ENCODE assay signal across 1 cellular context in the genomic region with DNA sequence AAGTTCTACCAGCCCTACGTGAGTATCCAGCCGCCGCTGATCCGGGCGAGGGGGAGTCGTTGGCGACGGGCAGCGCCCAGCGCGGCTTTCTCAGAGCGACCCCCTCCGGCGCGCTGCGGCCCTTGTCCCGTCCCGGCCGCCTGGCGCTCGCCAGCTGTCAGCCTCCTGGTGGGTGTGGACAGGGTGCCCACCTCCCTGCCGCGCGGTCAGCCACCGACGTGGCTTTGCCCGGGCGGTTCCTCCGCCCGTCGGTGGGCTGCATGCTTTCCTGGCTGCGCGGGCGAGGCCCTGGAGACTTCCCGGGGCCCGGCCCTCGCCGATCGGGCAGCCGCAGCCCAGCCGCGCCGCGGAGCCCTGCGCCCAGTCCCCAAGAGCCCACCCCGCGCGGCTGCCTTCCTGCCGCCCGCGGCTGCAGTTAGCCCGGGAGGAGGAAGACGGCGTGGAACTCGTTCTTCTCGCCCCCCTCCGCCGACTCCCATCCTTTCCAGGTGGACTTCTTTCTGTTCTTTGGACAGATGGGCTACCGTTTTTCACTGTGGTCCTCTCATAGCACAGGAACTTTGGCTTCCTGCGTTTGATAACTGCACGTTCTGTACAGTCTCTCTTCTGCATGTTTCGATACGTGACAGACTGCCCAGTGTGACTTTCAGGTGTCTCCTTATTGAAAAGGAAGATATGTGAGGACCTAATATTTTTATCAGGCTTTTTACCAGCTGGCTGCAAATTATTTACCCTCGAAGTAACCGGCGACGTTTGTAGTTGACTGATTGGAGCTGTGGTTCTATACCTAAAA.
TF ChIP-seq lines count a peak whose summit lies in the region.

No MANE protein-coding gene starts in this region.

TF ChIP-seq in HepG2, 621 proteins besides CTCF, POLR2A, EP300 and RAD21 (continued from another document and continues in another):
- TF ChIP-seq, protein P1, sequence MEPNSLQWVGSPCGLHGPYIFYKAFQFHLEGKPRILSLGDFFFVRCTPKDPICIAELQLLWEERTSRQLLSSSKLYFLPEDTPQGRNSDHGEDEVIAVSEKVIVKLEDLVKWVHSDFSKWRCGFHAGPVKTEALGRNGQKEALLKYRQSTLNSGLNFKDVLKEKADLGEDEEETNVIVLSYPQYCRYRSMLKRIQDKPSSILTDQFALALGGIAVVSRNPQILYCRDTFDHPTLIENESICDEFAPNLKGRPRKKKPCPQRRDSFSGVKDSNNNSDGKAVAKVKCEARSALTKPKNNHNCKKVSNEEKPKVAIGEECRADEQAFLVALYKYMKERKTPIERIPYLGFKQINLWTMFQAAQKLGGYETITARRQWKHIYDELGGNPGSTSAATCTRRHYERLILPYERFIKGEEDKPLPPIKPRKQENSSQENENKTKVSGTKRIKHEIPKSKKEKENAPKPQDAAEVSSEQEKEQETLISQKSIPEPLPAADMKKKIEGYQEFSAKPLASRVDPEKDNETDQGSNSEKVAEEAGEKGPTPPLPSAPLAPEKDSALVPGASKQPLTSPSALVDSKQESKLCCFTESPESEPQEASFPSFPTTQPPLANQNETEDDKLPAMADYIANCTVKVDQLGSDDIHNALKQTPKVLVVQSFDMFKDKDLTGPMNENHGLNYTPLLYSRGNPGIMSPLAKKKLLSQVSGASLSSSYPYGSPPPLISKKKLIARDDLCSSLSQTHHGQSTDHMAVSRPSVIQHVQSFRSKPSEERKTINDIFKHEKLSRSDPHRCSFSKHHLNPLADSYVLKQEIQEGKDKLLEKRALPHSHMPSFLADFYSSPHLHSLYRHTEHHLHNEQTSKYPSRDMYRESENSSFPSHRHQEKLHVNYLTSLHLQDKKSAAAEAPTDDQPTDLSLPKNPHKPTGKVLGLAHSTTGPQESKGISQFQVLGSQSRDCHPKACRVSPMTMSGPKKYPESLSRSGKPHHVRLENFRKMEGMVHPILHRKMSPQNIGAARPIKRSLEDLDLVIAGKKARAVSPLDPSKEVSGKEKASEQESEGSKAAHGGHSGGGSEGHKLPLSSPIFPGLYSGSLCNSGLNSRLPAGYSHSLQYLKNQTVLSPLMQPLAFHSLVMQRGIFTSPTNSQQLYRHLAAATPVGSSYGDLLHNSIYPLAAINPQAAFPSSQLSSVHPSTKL (CRISPR knock-in tag; IDR thresholded peaks at IDR 0.05), result 0 out of 2 replicates have a peak, but pooled peaks have one; percentile 13
- no peak for TF ChIP-seq HBP1 (CRISPR knock-in tag; IDR thresholded peaks at IDR 0.05; ENCODE audit: low read depth)
- TF ChIP-seq HDAC2 (CRISPR knock-in tag; IDR thresholded peaks at IDR 0.05), result no peak
- TF ChIP-seq RFX5 (IDR thresholded peaks at IDR 0.05; ENCODE audit: low read depth, low read length), result no peak
- TF ChIP-seq ZNF354B (CRISPR knock-in tag; IDR thresholded peaks at IDR 0.05), result no peak
- no peak for TF ChIP-seq ZNF709 (CRISPR knock-in tag; IDR thresholded peaks at IDR 0.05)
- no peak for TF ChIP-seq ZFP36L2 (CRISPR knock-in tag; IDR thresholded peaks at IDR 0.05)
- TF ChIP-seq GABPB1 (CRISPR knock-in tag; IDR thresholded peaks at IDR 0.05), result no peak
- TF ChIP-seq HIVEP1 (CRISPR knock-in tag; IDR thresholded peaks at IDR 0.05), result no peak
- TF ChIP-seq ZNF33B (CRISPR knock-in tag; IDR thresholded peaks at IDR 0.05), result no peak
- no peak for TF ChIP-seq ZNF44 (CRISPR knock-in tag; IDR thresholded peaks at IDR 0.05)
- TF ChIP-seq TOE1 (CRISPR knock-in tag; IDR thresholded peaks at IDR 0.05), result no peak
- TF ChIP-seq ZKSCAN5 (CRISPR knock-in tag; IDR thresholded peaks at IDR 0.05), result no peak
- TF ChIP-seq ZNF710 (CRISPR knock-in tag; IDR thresholded peaks at IDR 0.05; ENCODE audit: borderline replicate concordance), result no peak
- TF ChIP-seq ZNF790 (CRISPR knock-in tag; IDR thresholded peaks at IDR 0.05; ENCODE audit: borderline replicate concordance), result 0 out of 2 replicates have a peak, but pooled peaks have one; percentile 13
- TF ChIP-seq ZMAT3 (CRISPR knock-in tag; conservative IDR thresholded peaks at IDR 0.05), result no peak; the same call in none of the 2 replicates
- TF ChIP-seq, protein P2, sequence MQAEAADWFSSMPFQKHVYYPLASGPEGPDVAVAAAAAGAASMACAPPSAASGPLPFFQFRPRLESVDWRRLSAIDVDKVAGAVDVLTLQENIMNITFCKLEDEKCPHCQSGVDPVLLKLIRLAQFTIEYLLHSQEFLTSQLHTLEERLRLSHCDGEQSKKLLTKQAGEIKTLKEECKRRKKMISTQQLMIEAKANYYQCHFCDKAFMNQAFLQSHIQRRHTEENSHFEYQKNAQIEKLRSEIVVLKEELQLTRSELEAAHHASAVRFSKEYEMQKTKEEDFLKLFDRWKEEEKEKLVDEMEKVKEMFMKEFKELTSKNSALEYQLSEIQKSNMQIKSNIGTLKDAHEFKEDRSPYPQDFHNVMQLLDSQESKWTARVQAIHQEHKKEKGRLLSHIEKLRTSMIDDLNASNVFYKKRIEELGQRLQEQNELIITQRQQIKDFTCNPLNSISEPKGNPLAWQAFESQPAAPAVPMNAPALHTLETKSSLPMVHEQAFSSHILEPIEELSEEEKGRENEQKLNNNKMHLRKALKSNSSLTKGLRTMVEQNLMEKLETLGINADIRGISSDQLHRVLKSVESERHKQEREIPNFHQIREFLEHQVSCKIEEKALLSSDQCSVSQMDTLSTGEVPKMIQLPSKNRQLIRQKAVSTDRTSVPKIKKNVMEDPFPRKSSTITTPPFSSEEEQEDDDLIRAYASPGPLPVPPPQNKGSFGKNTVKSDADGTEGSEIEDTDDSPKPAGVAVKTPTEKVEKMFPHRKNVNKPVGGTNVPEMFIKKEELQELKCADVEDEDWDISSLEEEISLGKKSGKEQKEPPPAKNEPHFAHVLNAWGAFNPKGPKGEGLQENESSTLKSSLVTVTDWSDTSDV (CRISPR knock-in tag; IDR thresholded peaks at IDR 0.05), result 0 out of 2 replicates have a peak, but pooled peaks have one; percentile 63
- no peak for TF ChIP-seq ZHX1 (CRISPR knock-in tag; IDR thresholded peaks at IDR 0.05; ENCODE audit: low read depth)
- TF ChIP-seq MTA1 (CRISPR knock-in tag; IDR thresholded peaks at IDR 0.05; ENCODE audit: borderline replicate concordance), result 0 out of 2 replicates have a peak, but pooled peaks have one; percentile 56
- TF ChIP-seq SMC3 (IDR thresholded peaks at IDR 0.05; ENCODE audit: low read length), result no peak
- TF ChIP-seq SYNCRIP (IDR thresholded peaks at IDR 0.05; ENCODE audit: insufficient read depth, low read depth, low read length), result no peak
- TF ChIP-seq, protein P3, sequence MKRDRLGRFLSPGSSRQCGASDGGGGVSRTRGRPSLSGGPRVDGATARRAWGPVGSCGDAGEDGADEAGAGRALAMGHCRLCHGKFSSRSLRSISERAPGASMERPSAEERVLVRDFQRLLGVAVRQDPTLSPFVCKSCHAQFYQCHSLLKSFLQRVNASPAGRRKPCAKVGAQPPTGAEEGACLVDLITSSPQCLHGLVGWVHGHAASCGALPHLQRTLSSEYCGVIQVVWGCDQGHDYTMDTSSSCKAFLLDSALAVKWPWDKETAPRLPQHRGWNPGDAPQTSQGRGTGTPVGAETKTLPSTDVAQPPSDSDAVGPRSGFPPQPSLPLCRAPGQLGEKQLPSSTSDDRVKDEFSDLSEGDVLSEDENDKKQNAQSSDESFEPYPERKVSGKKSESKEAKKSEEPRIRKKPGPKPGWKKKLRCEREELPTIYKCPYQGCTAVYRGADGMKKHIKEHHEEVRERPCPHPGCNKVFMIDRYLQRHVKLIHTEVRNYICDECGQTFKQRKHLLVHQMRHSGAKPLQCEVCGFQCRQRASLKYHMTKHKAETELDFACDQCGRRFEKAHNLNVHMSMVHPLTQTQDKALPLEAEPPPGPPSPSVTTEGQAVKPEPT (CRISPR knock-in tag; IDR thresholded peaks at IDR 0.05; ENCODE audit: low read depth), result no peak
- no peak for TF ChIP-seq CREB1 (IDR thresholded peaks at IDR 0.05)
- no peak for TF ChIP-seq CREB1 (CRISPR knock-in tag; IDR thresholded peaks at IDR 0.05)
- TF ChIP-seq MED13 (CRISPR knock-in tag; IDR thresholded peaks at IDR 0.05), result peak; percentile 67; the same call in 1 of the 2 replicates
- TF ChIP-seq, protein P4, sequence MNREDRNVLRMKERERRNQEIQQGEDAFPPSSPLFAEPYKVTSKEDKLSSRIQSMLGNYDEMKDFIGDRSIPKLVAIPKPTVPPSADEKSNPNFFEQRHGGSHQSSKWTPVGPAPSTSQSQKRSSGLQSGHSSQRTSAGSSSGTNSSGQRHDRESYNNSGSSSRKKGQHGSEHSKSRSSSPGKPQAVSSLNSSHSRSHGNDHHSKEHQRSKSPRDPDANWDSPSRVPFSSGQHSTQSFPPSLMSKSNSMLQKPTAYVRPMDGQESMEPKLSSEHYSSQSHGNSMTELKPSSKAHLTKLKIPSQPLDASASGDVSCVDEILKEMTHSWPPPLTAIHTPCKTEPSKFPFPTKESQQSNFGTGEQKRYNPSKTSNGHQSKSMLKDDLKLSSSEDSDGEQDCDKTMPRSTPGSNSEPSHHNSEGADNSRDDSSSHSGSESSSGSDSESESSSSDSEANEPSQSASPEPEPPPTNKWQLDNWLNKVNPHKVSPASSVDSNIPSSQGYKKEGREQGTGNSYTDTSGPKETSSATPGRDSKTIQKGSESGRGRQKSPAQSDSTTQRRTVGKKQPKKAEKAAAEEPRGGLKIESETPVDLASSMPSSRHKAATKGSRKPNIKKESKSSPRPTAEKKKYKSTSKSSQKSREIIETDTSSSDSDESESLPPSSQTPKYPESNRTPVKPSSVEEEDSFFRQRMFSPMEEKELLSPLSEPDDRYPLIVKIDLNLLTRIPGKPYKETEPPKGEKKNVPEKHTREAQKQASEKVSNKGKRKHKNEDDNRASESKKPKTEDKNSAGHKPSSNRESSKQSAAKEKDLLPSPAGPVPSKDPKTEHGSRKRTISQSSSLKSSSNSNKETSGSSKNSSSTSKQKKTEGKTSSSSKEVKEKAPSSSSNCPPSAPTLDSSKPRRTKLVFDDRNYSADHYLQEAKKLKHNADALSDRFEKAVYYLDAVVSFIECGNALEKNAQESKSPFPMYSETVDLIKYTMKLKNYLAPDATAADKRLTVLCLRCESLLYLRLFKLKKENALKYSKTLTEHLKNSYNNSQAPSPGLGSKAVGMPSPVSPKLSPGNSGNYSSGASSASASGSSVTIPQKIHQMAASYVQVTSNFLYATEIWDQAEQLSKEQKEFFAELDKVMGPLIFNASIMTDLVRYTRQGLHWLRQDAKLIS (CRISPR knock-in tag; IDR thresholded peaks at IDR 0.05), result no peak
- no peak for TF ChIP-seq MTA3 (CRISPR knock-in tag; IDR thresholded peaks at IDR 0.05)
- TF ChIP-seq ZNF292 (CRISPR knock-in tag; IDR thresholded peaks at IDR 0.05; ENCODE audit: borderline replicate concordance, low read depth), result peak; percentile 17; the same call in 1 of the 2 replicates
- no peak for TF ChIP-seq ATF1 (CRISPR knock-in tag; IDR thresholded peaks at IDR 0.05)
- TF ChIP-seq ZNF816 (CRISPR knock-in tag; IDR thresholded peaks at IDR 0.05; ENCODE audit: borderline replicate concordance), result no peak
- no peak for TF ChIP-seq SRSF9 (IDR thresholded peaks at IDR 0.05; ENCODE audit: borderline replicate concordance, insufficient read depth, low read depth, low read length, poor library complexity, severe bottlenecking)
- TF ChIP-seq SIN3B (IDR thresholded peaks at IDR 0.05; ENCODE audit: low read length), result peak; percentile 16; the same call in 1 of the 2 replicates
- TF ChIP-seq ZNF770 (CRISPR knock-in tag; IDR thresholded peaks at IDR 0.05), result no peak
